In genomic region chr2:144504191-144504590, GRCh38 we compare ENCODE assay signal across 14 cellular contexts. TPM values are rescaled to one million over a fixed set of nuclear protein-coding genes. Genes with fewer than 3 reads are reported as not detected.
A peak's percentile ranks its signal among the peaks of the same experiment; 100 is the strongest.
DNase-seq lines count a peak whose midpoint lies in the region; FAIRE-seq and TF ChIP-seq lines count a peak whose summit lies in the region.
"Had no signal": no experiment of that assay in that cellular context is flagged by ENCODE, and none has a peak within 500 bp of the region (broad histone marks: within the 10 kb centered on the region; RNA-seq: fewer than 3 reads in every experiment).

No MANE protein-coding gene starts in this region.

- H4K8ac ChIP-seq in H9 (replicated peaks; ENCODE audit: insufficient read length, low read depth, low read length), result no peak overlapping the region

- H3K4me2 ChIP-seq in H9 (ENCODE audit: insufficient read depth, insufficient read length, low read length), result no peak overlapping the region
- no peak overlapping the region for H3K4me2 ChIP-seq in keratinocyte (ENCODE audit: control insufficient read depth, extremely low read depth, insufficient read depth, low read depth, low read length)

- H3K27ac ChIP-seq in H9 (ENCODE audit: insufficient read length, low read depth, low read length) (no peak overlapping the region), breast epithelium (peak overlapping the region; percentile 6 to 74), keratinocyte (ENCODE audit: control insufficient read depth, insufficient read depth, low read length) (no peak overlapping the region), skeletal muscle tissue (ENCODE audit: low read depth, low read length) (peak overlapping the region; percentile 51)
- H3K27ac ChIP-seq: hepatocyte, VCaP had no signal

- H3K27ac Mint-ChIP-seq in H9, result peak overlapping the region in 2 of 3 experiments; percentile 19 to 29; a peak in 5 of 7 replicates

- H3K9me3 ChIP-seq in H9 (ENCODE audit: control insufficient read depth, low read depth, low read length), result no peaks in the 10 kb centered on the region
- no peaks in the 10 kb centered on the region for H3K9me3 ChIP-seq in breast epithelium
- H3K9me3 ChIP-seq in keratinocyte (ENCODE audit: control insufficient read depth, low read depth, low read length), result no peaks in the 10 kb centered on the region
- H3K9me3 ChIP-seq in skeletal muscle tissue (ENCODE audit: control insufficient read depth in 3 of 3, low read length in 3 of 3), result no peaks in the 10 kb centered on the region
- H3K9me3 ChIP-seq in MG63, result no peaks in the 10 kb centered on the region

- no peak overlapping the region for H3K18ac ChIP-seq in H9 (ENCODE audit: insufficient read length, low read depth, low read length)

- H3K27me3 Mint-ChIP-seq in H9 (ENCODE audit: low read depth), result peaks cover 35% of the 10 kb centered on the region
- H3K27me3 Mint-ChIP-seq: activated naive CD8-positive, alpha-beta T cell treated with anti-CD3 and anti-CD28 coated beads, Interleukin-2, amount 50 U/mL, for 24 hours had no signal

- no peak overlapping the region for H3K23ac ChIP-seq in H9 (ENCODE audit: insufficient read length, low read depth, low read length)

- H3K4me3 ChIP-seq in breast epithelium (peak overlapping the region in 1 of 3 donors; percentile 17), keratinocyte (ENCODE audit: control insufficient read depth in 2 of 3, extremely low read depth in 1 of 3, insufficient read depth in 2 of 3, low read depth in 1 of 3, low read length in 3 of 3) (no peak overlapping the region), skeletal muscle tissue (ENCODE audit: low read length in 3 of 3) (peak overlapping the region in 2 of 3 donors; percentile 15 to 23), MG63 (no peak overlapping the region)
- H3K4me3 ChIP-seq: hepatocyte had no signal

- H3K9ac ChIP-seq in H9 (ENCODE audit: extremely low read depth, insufficient read length, low read length) (no peak overlapping the region), keratinocyte (ENCODE audit: control insufficient read depth, extremely low read depth, insufficient read depth, low read length) (no peak overlapping the region), skeletal muscle tissue (ENCODE audit: low read depth in 1 of 3, low read length in 3 of 3) (peak overlapping the region; percentile 0 to 46 (median 42))

- FAIRE-seq in keratinocyte (lab: Jason Lieb, UNC) (peak; percentile 26), GM12891 (lab: Jason Lieb, UNC) (no peak)

- no peaks in the 10 kb centered on the region for H3K23me2 ChIP-seq in H9 (ENCODE audit: insufficient read length, low read depth, low read length, poor library complexity, severe bottlenecking)

- H3K4me1 Mint-ChIP-seq in H9, result peaks cover 49 to 61% of the 10 kb centered on the region in 2 experiments

- H3K56ac ChIP-seq in H9 (ENCODE audit: insufficient read length, low read depth, low read length), result no peak overlapping the region

- H4K91ac ChIP-seq in H9 (ENCODE audit: insufficient read length, low read depth, low read length), result no peak overlapping the region

- no peaks in the 10 kb centered on the region for H3K79me1 ChIP-seq in H9 (ENCODE audit: insufficient read depth, low read depth, low read length, poor library complexity, severe bottlenecking)

- H4K20me1 ChIP-seq in H9 (ENCODE audit: control insufficient read depth, insufficient read depth, insufficient read length), result no peaks in the 10 kb centered on the region
- no peaks in the 10 kb centered on the region for H4K20me1 ChIP-seq in keratinocyte (ENCODE audit: control insufficient read depth, extremely low read depth, insufficient read depth, low read length)

- H3K4me1 ChIP-seq in H9 (ENCODE audit: insufficient read depth, low read length), result peaks cover 4% of the 10 kb centered on the region; the same call in 1 of the 2 replicates
- no peaks in the 10 kb centered on the region for H3K4me1 ChIP-seq in breast epithelium
- no peaks in the 10 kb centered on the region for H3K4me1 ChIP-seq in keratinocyte (ENCODE audit: control insufficient read depth, extremely low read depth, insufficient read depth, low read length)
- peaks cover 18 to 58% (median 36%) of the 10 kb centered on the region in 3 donors for H3K4me1 ChIP-seq in skeletal muscle tissue (ENCODE audit: control insufficient read depth in 3 of 3, insufficient read depth in 3 of 3, low read length in 3 of 3)

- dilution Hi-C loops in keratinocyte (cut with MboI; ENCODE audit: extremely low pct_ligation_motif_present, low sequenced_read_pairs), result no loop called here

- peak overlapping the region in 1 of 2 experiments; percentile 22; a peak in 2 of 5 replicates for H3K4me3 Mint-ChIP-seq in H9
- H3K4me3 Mint-ChIP-seq: activated naive CD8-positive, alpha-beta T cell treated with anti-CD3 and anti-CD28 coated beads, Interleukin-2, amount 50 U/mL, for 24 hours had no signal

- TF ChIP-seq POLR2A in breast epithelium (IDR thresholded peaks at IDR 0.05), result no peak
- no peak for TF ChIP-seq POLR2A in GM12891 (IDR thresholded peaks at IDR 0.05; ENCODE audit: low read depth, low read length)

- H3K4ac ChIP-seq in H9 (ENCODE audit: low read depth, low read length), result no peak overlapping the region

- no peak overlapping the region for H2BK20ac ChIP-seq in H9 (ENCODE audit: low read depth, low read length, poor library complexity, severe bottlenecking)

- peak; percentile 63 for DNase-seq in H9
- no peak for DNase-seq in breast epithelium (ENCODE audit: low spot score in 2 of 2)
- DNase-seq in keratinocyte (ENCODE audit: low read depth, low spot score), result no peak
- DNase-seq in T-helper 2 cell, result no peak
- DNase-seq in GM12891 (ENCODE audit: insufficient read length, low spot score), result no peak
- no peak for DNase-seq in GOT3 (lab: John Stamatoyannopoulos, UW)
- DNase-seq in MG63, result no peak
- DNase-seq: activated naive CD8-positive, alpha-beta T cell treated with anti-CD3 and anti-CD28 coated beads, Interleukin-2, amount 50 U/mL, for 24 hours; DMS79 treated with DMSO at 0.1 percent for 48 hours; KBM-7; NCI-H774 had no signal

- no peaks in the 10 kb centered on the region for H3K79me2 ChIP-seq in H9 (ENCODE audit: insufficient read depth, low read length)
- H3K79me2 ChIP-seq in keratinocyte (ENCODE audit: control insufficient read depth, insufficient read depth, low read length), result no peaks in the 10 kb centered on the region

- H3K36me3 Mint-ChIP-seq in H9 (ENCODE audit: insufficient read depth in 1 of 3, low read depth in 3 of 3), result no peaks in the 10 kb centered on the region

- H4K5ac ChIP-seq in H9 (ENCODE audit: insufficient read length, low read depth, low read length), result no peak overlapping the region

- no peak overlapping the region for H2BK120ac ChIP-seq in H9 (ENCODE audit: low read depth, low read length, poor library complexity, severe bottlenecking)

- H3K36me3 ChIP-seq in breast epithelium (no peaks in the 10 kb centered on the region), keratinocyte (ENCODE audit: control insufficient read depth in 2 of 2, extremely low read depth in 1 of 2, insufficient read depth in 2 of 2, low read length in 2 of 2) (no peaks in the 10 kb centered on the region), skeletal muscle tissue (ENCODE audit: control insufficient read depth in 3 of 3, insufficient read depth in 3 of 3, low read length in 3 of 3) (no peaks in the 10 kb centered on the region), MG63 (peaks cover 30% of the 10 kb centered on the region)

- H2BK15ac ChIP-seq in H9 (ENCODE audit: low read depth, low read length), result no peak overlapping the region

- H2AFZ ChIP-seq in H9 (ENCODE audit: low read length) (no peak overlapping the region), keratinocyte (ENCODE audit: control insufficient read depth, low read length) (no peak overlapping the region)
- H2AFZ ChIP-seq: hepatocyte had no signal

- H3K9me3 Mint-ChIP-seq in H9, result no peaks in the 10 kb centered on the region
- H3K9me3 Mint-ChIP-seq: activated naive CD8-positive, alpha-beta T cell treated with anti-CD3 and anti-CD28 coated beads, Interleukin-2, amount 50 U/mL, for 24 hours had no signal

- no peak overlapping the region for H3T11ph ChIP-seq in H9 (ENCODE audit: low read length)

- H2BK5ac ChIP-seq in H9 (ENCODE audit: insufficient read length, low read length), result no peak overlapping the region

- no peaks in the 10 kb centered on the region; the same call in 1 of the 2 replicates for H3K27me3 ChIP-seq in H9 (ENCODE audit: insufficient read depth, low read length)
- no peaks in the 10 kb centered on the region for H3K27me3 ChIP-seq in breast epithelium
- H3K27me3 ChIP-seq in keratinocyte (ENCODE audit: control insufficient read depth, extremely low read depth, insufficient read depth, low read length), result peaks cover 26% of the 10 kb centered on the region
- no peaks in the 10 kb centered on the region for H3K27me3 ChIP-seq in skeletal muscle tissue (ENCODE audit: control insufficient read depth in 3 of 3, insufficient read depth in 3 of 3, low read length in 3 of 3)
- no peaks in the 10 kb centered on the region for H3K27me3 ChIP-seq in MG63

- H3K14ac ChIP-seq in H9 (ENCODE audit: insufficient read depth, low read length), result no peak overlapping the region

- H3K9me1 ChIP-seq in keratinocyte (ENCODE audit: control insufficient read depth, extremely low read depth, insufficient read depth, low read length), result no peaks in the 10 kb centered on the region

- no peak overlapping the region for H2BK12ac ChIP-seq in H9 (ENCODE audit: insufficient read length, low read depth, low read length)

- TF ChIP-seq CTCF in H9 (conservative IDR thresholded peaks at IDR 0.05), result peak; percentile 53
- TF ChIP-seq CTCF in breast epithelium (IDR thresholded peaks at IDR 0.05), result no peak
- TF ChIP-seq CTCF in keratinocyte (optimal IDR thresholded peaks at IDR 0.05 in 1 of 3, IDR thresholded peaks at IDR 0.05 in 1 of 3, conservative IDR thresholded peaks at IDR 0.05 in 1 of 3; ENCODE audit: extremely low read depth in 1 of 3, insufficient read depth in 2 of 3, low read length in 3 of 3), result peak in 1 of 3 experiments; percentile 26

- intact Hi-C loops in breast epithelium (cut with DNase I; ENCODE audit: low total_unique reads), result no loop called here

- H2AK5ac ChIP-seq in H9 (ENCODE audit: insufficient read length, low read length), result no peak overlapping the region

- WGBS in H9 (ENCODE audit: extremely low coverage, insufficient read length, low lambda C conversion rate), result no CpG with 5 or more reads among the region's 4 CpGs

RNA-seq across cellular contexts. Expression of gene ZEB2, which starts 15.7 kb away (rescaled TPM):
- total RNA-seq in H9 (2021), result 0.77 and 1.2 TPM in 2 replicates
- 100 to 1,000 TPM in 1 of 3 donors, 10 to 100 TPM in 2; 53.7 to 225 (median 83.2) TPM for total RNA-seq in breast epithelium
- polyA plus RNA-seq in keratinocyte, result 0.03 to 0.12 TPM (median 0.06 TPM) in 3 replicates
- polyA plus RNA-seq in keratinocyte (2011; ENCODE audit: low read depth), result 0.20 TPM
- 0.06 and 0.15 TPM in 2 replicates for polyA plus RNA-seq in keratinocyte (2011; cell fraction: cytosol; rRNA removed)
- 0.14 and 0.23 TPM in 2 replicates for polyA plus RNA-seq in keratinocyte (2011; cell fraction: nucleus; rRNA removed)
- polyA plus RNA-seq in keratinocyte (2012; ENCODE audit: low replicate concordance), result 0.08 and 0.10 TPM in 2 replicates
- polyA minus RNA-seq in keratinocyte, result 0.13 to 0.49 TPM in 2 of 3 replicates, not detected in the other
- not detected for polyA minus RNA-seq in keratinocyte (2011; cell fraction: cytosol; rRNA and poly(A)+ RNA removed)
- 0.32 and 1.0 TPM in 2 replicates for polyA minus RNA-seq in keratinocyte (2011; cell fraction: nucleus; rRNA and poly(A)+ RNA removed)
- 108 TPM for total RNA-seq in skeletal muscle tissue
- polyA plus RNA-seq in GM12891 (2012; ENCODE audit: low read depth, missing spikeins), result 1.3 TPM
- total RNA-seq in MG63 (2014; rRNA removed; shearing (Covaris generic); ENCODE audit: low replicate concordance), result 13.3 and 35.1 TPM in 2 replicates

Comparison
In these comparisons a context has a peak if more than half of its experiments do, and no peak if none do; other contexts are left out.
1. H3K27ac ChIP-seq: peak in breast epithelium (2 of 2) and skeletal muscle tissue (single experiment); none in H9 (single experiment) and keratinocyte (single experiment).
2. H3K9ac ChIP-seq: peak in skeletal muscle tissue (3 of 3); none in H9 (single experiment) and keratinocyte (single experiment).
3. H3K4me3 ChIP-seq: peak in skeletal muscle tissue (2 of 3); none in keratinocyte (0 of 3) and MG63 (single experiment).